In genomic region chr20:36255445-36255844, GRCh38 we compare ENCODE assay signal across 21 cellular contexts. TPM values are rescaled to one million over a fixed set of nuclear protein-coding genes. Genes with fewer than 3 reads are reported as not detected.
DNase-seq lines count a peak whose midpoint lies in the region; ATAC-seq and TF ChIP-seq lines count a peak whose summit lies in the region.
"Had no signal": no experiment of that assay in that cellular context is flagged by ENCODE, and none has a peak within 500 bp of the region (broad histone marks: within the 10 kb centered on the region; RNA-seq: fewer than 3 reads in every experiment).

No MANE protein-coding gene starts in this region.

- no peak for ATAC-seq in activated naive CD4-positive, alpha-beta T cell treated with anti-CD3 and anti-CD28 coated beads, Interleukin-2, amount 50 U/mL, for 72 hours
- ATAC-seq in HG02981 (IDR thresholded peaks at IDR 0.05; ENCODE audit: unreplicated experiment) = no peak
- ATAC-seq in HG02588 (IDR thresholded peaks at IDR 0.05; ENCODE audit: unreplicated experiment) = no peak
- ATAC-seq: CD8-positive, alpha-beta T cell; GM12878 had no signal

- H3K27ac ChIP-seq in cingulate gyrus (ENCODE audit: low read depth, low read length) = peak overlapping the region; percentile 29
- no peak overlapping the region for H3K27ac ChIP-seq in sigmoid colon
- H3K27ac ChIP-seq in substantia nigra (ENCODE audit: low read depth, low read length, poor library complexity, severe bottlenecking) = peak overlapping the region; percentile 36
- H3K27ac ChIP-seq: 22Rv1, BLaER1, C4-2B, GM23248 had no signal

- no peak for TF ChIP-seq CTCF in sigmoid colon (IDR thresholded peaks at IDR 0.05)

- H3K9me3 ChIP-seq in sigmoid colon = no peaks in the 10 kb centered on the region
- H3K9me3 ChIP-seq: BLaER1, Caco-2 had no signal

- intact Hi-C loops in sigmoid colon (cut with DNase I) = no loop called here

- TF ChIP-seq EP300 in sigmoid colon (IDR thresholded peaks at IDR 0.05) = no peak

- peaks cover 7 to 48% (median 13%) of the 10 kb centered on the region in 4 donors for H3K36me3 ChIP-seq in sigmoid colon

- H3K9me3 Mint-ChIP-seq in activated naive CD4-positive, alpha-beta T cell treated with anti-CD3 and anti-CD28 coated beads, Interleukin-2, amount 50 U/mL, for 72 hours = no peaks in the 10 kb centered on the region
- H3K9me3 Mint-ChIP-seq: CD8-positive, alpha-beta T cell had no signal

- H3K4me3 ChIP-seq in sigmoid colon = no peak overlapping the region
- H3K4me3 ChIP-seq: BLaER1, GM12878, GM23248 had no signal

- no peaks in the 10 kb centered on the region for H3K36me3 Mint-ChIP-seq in activated naive CD4-positive, alpha-beta T cell treated with anti-CD3 and anti-CD28 coated beads, Interleukin-2, amount 50 U/mL, for 72 hours

- H3K27ac Mint-ChIP-seq in activated naive CD4-positive, alpha-beta T cell treated with anti-CD3 and anti-CD28 coated beads, Interleukin-2, amount 50 U/mL, for 72 hours = no peak overlapping the region
- H3K27ac Mint-ChIP-seq: B cell; CD4-positive, CD25-positive, alpha-beta regulatory T cell; CD8-positive, alpha-beta T cell had no signal

- no peaks in the 10 kb centered on the region for H3K27me3 ChIP-seq in sigmoid colon
- H3K27me3 ChIP-seq: BLaER1 had no signal

- WGBS in sigmoid colon, 2 donors = 96 to 98% methylated on average over 12 of the region's 12 CpGs

- DNase-seq in activated effector memory CD4-positive, alpha-beta T cell treated with anti-CD3 and anti-CD28 coated beads, Interleukin-2, amount 50 U/mL, for 16 hours = peak; percentile 45
- DNase-seq in activated effector memory CD4-positive, alpha-beta T cell treated with Interleukin-2 at 50 U/mL for 16 hours = no peak
- DNase-seq in sigmoid colon = peak; percentile 47
- peak in 4 of 49 donors; percentile 4 to 37 (median 10) for DNase-seq in substantia nigra (lab: John Stamatoyannopoulos, UW)
- no peak for DNase-seq in activated naive CD4-positive, alpha-beta T cell treated with anti-CD3 and anti-CD28 coated beads, Interleukin-2, amount 50 U/mL, for 72 hours (ENCODE audit: low spot score in 2 of 2)
- DNase-seq: Caco-2; CD4-positive, CD25-positive, alpha-beta regulatory T cell; CD8-positive, alpha-beta T cell; DMS153; DND-41; GM23248; H7; HCEC 1CT had no signal

- TF ChIP-seq POLR2A in sigmoid colon (IDR thresholded peaks at IDR 0.05) = no peak

- no peaks in the 10 kb centered on the region for H3K4me1 ChIP-seq in sigmoid colon
- H3K4me1 ChIP-seq: BLaER1, Caco-2 had no signal

RNA-seq across cellular contexts. Expression of gene AAR2, which starts 19.2 kb away (rescaled TPM):
- 10 to 100 TPM; 26.5 to 39.6 (median 34.8) TPM for total RNA-seq in sigmoid colon
- polyA plus RNA-seq in sigmoid colon = 10 to 100 TPM; 11.4 to 22.7 (median 15.3) TPM
- total RNA-seq in activated naive CD4-positive, alpha-beta T cell treated with anti-CD3 and anti-CD28 coated beads, Interleukin-2, amount 50 U/mL, for 72 hours = 10 to 100 TPM; 11.6 to 21.8 TPM

RNA-seq across cellular contexts. Expression of gene DLGAP4, which starts 50.7 kb away (rescaled TPM):
- 10 to 100 TPM; 21.0 to 60.7 (median 37.5) TPM for total RNA-seq in sigmoid colon
- polyA plus RNA-seq in sigmoid colon = 10 to 100 TPM; 21.7 to 36.9 (median 23.4) TPM
- 10 to 100 TPM; 29.7 to 40.2 TPM for total RNA-seq in activated naive CD4-positive, alpha-beta T cell treated with anti-CD3 and anti-CD28 coated beads, Interleukin-2, amount 50 U/mL, for 72 hours

Comparison
In these comparisons a context has a peak if more than half of its experiments do, and no peak if none do; other contexts are left out.
1. DNase-seq: peak in activated effector memory CD4-positive, alpha-beta T cell treated with anti-CD3 and anti-CD28 coated beads, Interleukin-2, amount 50 U/mL, for 16 hours (single experiment) and sigmoid colon (single experiment); none in activated effector memory CD4-positive, alpha-beta T cell treated with Interleukin-2 at 50 U/mL for 16 hours (single experiment) and activated naive CD4-positive, alpha-beta T cell treated with anti-CD3 and anti-CD28 coated beads, Interleukin-2, amount 50 U/mL, for 72 hours (0 of 2).
2. H3K27ac ChIP-seq: peak in cingulate gyrus (single experiment) and substantia nigra (single experiment); none in sigmoid colon (0 of 4).